ENCODE assay signal across 15 cellular contexts in genomic region chr11:122732342-122733300, GRCh38.
DNase-seq lines count a peak whose midpoint lies in the region; FAIRE-seq and TF ChIP-seq lines count a peak whose summit lies in the region.
"Had no signal": no experiment of that assay in that cellular context is flagged by ENCODE, and none has a peak within 500 bp of the region (broad histone marks: within the 10 kb centered on the region; RNA-seq: fewer than 3 reads in every experiment).

No MANE protein-coding gene starts in this region.

- no peaks in the 10 kb centered on the region for H3K9me3 ChIP-seq in SJSA1 (replicated peaks)
- no peaks in the 10 kb centered on the region for H3K9me3 ChIP-seq in spleen
- H3K9me3 ChIP-seq: colonic mucosa had no signal

- 69 to 78% (median 75%) methylated on average over 8 of the region's 8 CpGs for WGBS in spleen, 5 donors

- no peak overlapping the region for H3K4me3 ChIP-seq in SJSA1
- no peak overlapping the region for H3K4me3 ChIP-seq in spleen
- H3K4me3 ChIP-seq: colonic mucosa, skin epidermis had no signal

- no peak for DNase-seq in GM12892 (ENCODE audit: insufficient read length)
- DNase-seq in SJSA1 (ENCODE audit: low read depth in 1 of 2, low spot score in 2 of 2), result no peak
- peak; percentile 48 for DNase-seq in kidney tubule cell (ENCODE audit: low spot score)
- no peak for DNase-seq in spleen
- DNase-seq in T-helper 2 cell, result no peak
- no peak for DNase-seq in SW 1271 (lab: John Stamatoyannopoulos, UW)
- DNase-seq in NCI-H748 treated with DMSO at 0.1 percent for 48 hours (lab: John Stamatoyannopoulos, UW), result no peak
- DNase-seq: activated CD4-positive, alpha-beta memory T cell treated with anti-CD3 and anti-CD28 coated beads for 36 hours; activated T-cell treated with anti-CD3 and anti-CD28 coated beads, Interleukin-2, amount 50 U/mL, for 4 hours; colonic mucosa; foreskin keratinocyte; NCI-H1694; posterior cingulate gyrus; stimulated activated CD4-positive, alpha-beta T cell treated with anti-CD3 and anti-CD28 coated beads, Interleukin-4, amount 100 ng/mL, for 4 hours had no signal

- H3K27ac ChIP-seq in SJSA1, result peak overlapping the region; percentile 57
- H3K27ac ChIP-seq in spleen, result peak overlapping the region in 7 of 8 donors; percentile 16 to 83 (median 72)
- H3K27ac ChIP-seq: colonic mucosa, foreskin keratinocyte had no signal

- H3K36me3 ChIP-seq in SJSA1 (no peaks in the 10 kb centered on the region), spleen (no peaks in the 10 kb centered on the region)
- H3K36me3 ChIP-seq: colonic mucosa had no signal

- intact Hi-C loops in spleen (cut with DNase I; ENCODE audit: low total_unique reads), result no loop called here

- TF ChIP-seq POLR2A in GM12892 (IDR thresholded peaks at IDR 0.05; ENCODE audit: low read depth, low read length) (no peak), spleen (IDR thresholded peaks at IDR 0.05) (no peak)

- TF ChIP-seq CTCF in spleen (IDR thresholded peaks at IDR 0.05 in 8 of 11, conservative IDR thresholded peaks at IDR 0.05 in 3 of 11), result no peak

- H3K4me1 ChIP-seq in SJSA1 (replicated peaks) (peaks cover 40% of the 10 kb centered on the region), spleen (peaks cover 41 to 98% (median 75%) of the 10 kb centered on the region in 6 donors)
- H3K4me1 ChIP-seq: colonic mucosa, foreskin keratinocyte had no signal

- H3K27me3 ChIP-seq in SJSA1 (replicated peaks) (no peaks in the 10 kb centered on the region), spleen (replicated peaks in 1 of 7) (no peaks in the 10 kb centered on the region)
- H3K27me3 ChIP-seq: colonic mucosa, foreskin keratinocyte had no signal

- FAIRE-seq in GM12892 (lab: Jason Lieb, UNC), result peak; percentile 77
